ENCODE assay signal across 20 cellular contexts in the genomic region with DNA sequence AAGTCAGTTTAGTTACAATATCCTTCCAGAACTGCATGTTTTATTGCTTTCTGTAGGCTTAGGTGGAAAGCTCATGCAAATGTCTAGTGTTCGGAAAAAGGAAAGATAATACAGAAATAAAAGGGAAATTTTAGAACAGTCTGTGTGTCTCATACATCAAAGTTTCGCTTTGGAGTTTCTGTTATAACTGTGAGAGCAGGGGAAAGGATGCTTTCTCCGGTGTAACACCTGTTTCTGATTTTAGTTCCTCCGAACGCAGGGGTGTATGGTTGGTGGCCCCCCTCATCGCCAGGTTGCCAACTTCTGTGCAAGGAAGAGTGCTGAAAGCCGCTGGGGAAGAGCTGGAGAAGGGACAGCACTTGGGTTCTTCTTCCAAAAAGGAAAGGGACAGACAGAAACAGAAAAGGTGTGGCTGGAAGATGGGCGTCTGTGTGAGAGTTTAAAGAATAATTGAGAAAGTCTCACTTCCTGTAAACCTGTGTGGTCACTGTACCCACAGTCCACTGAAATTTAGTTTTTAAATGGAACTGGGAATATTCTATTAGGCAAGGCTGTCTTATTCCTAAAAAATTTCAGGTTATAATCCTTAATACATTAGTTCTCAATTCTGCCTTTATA. TPM values are rescaled to one million over a fixed set of nuclear protein-coding genes. Genes with fewer than 3 reads are reported as not detected.
DNase-seq lines count a peak whose midpoint lies in the region; ATAC-seq and TF ChIP-seq lines count a peak whose summit lies in the region.
"Had no signal": no experiment of that assay in that cellular context is flagged by ENCODE, and none has a peak within 500 bp of the region (broad histone marks: within the 10 kb centered on the region; RNA-seq: fewer than 3 reads in every experiment).

No MANE protein-coding gene starts in this region.

- peaks cover 2% of the 10 kb centered on the region for H3K36me3 Mint-ChIP-seq in chondrocyte (ENCODE audit: low read depth)
- H3K36me3 Mint-ChIP-seq: activated naive CD8-positive, alpha-beta T cell treated with anti-CD3 and anti-CD28 coated beads for 36 hours had no signal

- no peaks in the 10 kb centered on the region for H3K9me3 Mint-ChIP-seq in chondrocyte (ENCODE audit: low read depth)
- H3K9me3 Mint-ChIP-seq: activated naive CD8-positive, alpha-beta T cell treated with anti-CD3 and anti-CD28 coated beads for 36 hours had no signal

- peaks cover 7% of the 10 kb centered on the region for H3K4me1 Mint-ChIP-seq in chondrocyte (ENCODE audit: low read depth)
- H3K4me1 Mint-ChIP-seq: activated naive CD8-positive, alpha-beta T cell treated with anti-CD3 and anti-CD28 coated beads for 36 hours had no signal

- no peaks in the 10 kb centered on the region for H3K27me3 Mint-ChIP-seq in chondrocyte (ENCODE audit: low read depth)
- H3K27me3 Mint-ChIP-seq: activated naive CD8-positive, alpha-beta T cell treated with anti-CD3 and anti-CD28 coated beads for 36 hours had no signal

- ATAC-seq in GM19372 (IDR thresholded peaks at IDR 0.05; ENCODE audit: low read depth, unreplicated experiment), result peak; percentile 42
- ATAC-seq in HG02759 (IDR thresholded peaks at IDR 0.05; ENCODE audit: unreplicated experiment), result peak; percentile 62
- peak; percentile 49 for ATAC-seq in HG03575 (IDR thresholded peaks at IDR 0.05; ENCODE audit: extremely low read depth, insufficient number of reproducible peaks, low FRiP score, unreplicated experiment)

- TF ChIP-seq CTCF in GM10266 (IDR thresholded peaks at IDR 0.05; ENCODE audit: control insufficient read depth, insufficient read depth, low read depth, missing control alignments) (no peak), chondrocyte (IDR thresholded peaks at IDR 0.05) (no peak)

- no peak overlapping the region for H3K27ac Mint-ChIP-seq in chondrocyte (ENCODE audit: unreplicated experiment)
- H3K27ac Mint-ChIP-seq: activated naive CD8-positive, alpha-beta T cell treated with anti-CD3 and anti-CD28 coated beads for 36 hours had no signal

- DNase-seq in GM10266 (ENCODE audit: extremely low spot score) (peak; percentile 8), RKO (ENCODE audit: low spot score) (no peak), chondrocyte (ENCODE audit: low spot score) (no peak)
- no peak for DNase-seq in activated CD4-positive, CD25-positive, alpha-beta regulatory T cell (lab: John Stamatoyannopoulos, UW)
- no peak for DNase-seq in activated CD8-positive, alpha-beta memory T cell treated with anti-CD3 and anti-CD28 coated beads, Interleukin-2, amount 50 U/mL, for 4 hours
- DNase-seq: activated naive CD8-positive, alpha-beta T cell treated with anti-CD3 and anti-CD28 coated beads for 36 hours; caudate nucleus; COR-L47; glutamatergic neuron; KG1; NCI-H1436 treated with DMSO at 0.1 percent for 48 hours; NCI-H526; retina; SHP77; stimulated activated CD4-positive, alpha-beta T cell treated with anti-CD3 and anti-CD28 coated beads, Interleukin-1b, Interleukin-23, amount 100 ng/mL, for 48 hours had no signal

- no peak overlapping the region for H3K4me3 Mint-ChIP-seq in chondrocyte (ENCODE audit: unreplicated experiment)
- H3K4me3 Mint-ChIP-seq: activated naive CD8-positive, alpha-beta T cell treated with anti-CD3 and anti-CD28 coated beads for 36 hours had no signal

RNA-seq across cellular contexts. Expression of a gene that starts 6.7 kb away (rescaled TPM):
- total RNA-seq in chondrocyte, result not detected in 3 replicates
- total RNA-seq: activated naive CD8-positive, alpha-beta T cell treated with anti-CD3 and anti-CD28 coated beads for 36 hours; endothelial cell of umbilical vein; myocyte had no signal

RNA-seq across cellular contexts. Expression of a gene that starts 48.5 kb away (rescaled TPM):
- not detected in 3 replicates for total RNA-seq in chondrocyte
- total RNA-seq: activated naive CD8-positive, alpha-beta T cell treated with anti-CD3 and anti-CD28 coated beads for 36 hours; endothelial cell of umbilical vein; myocyte had no signal
